ENCODE assay signal across 17 cellular contexts in genomic region chr1:248820041-248820585, GRCh38. TPM values are rescaled to one million over a fixed set of nuclear protein-coding genes. Genes with fewer than 3 reads are reported as not detected.
DNase-seq lines count a peak whose midpoint lies in the region; ATAC-seq, FAIRE-seq and TF ChIP-seq lines count a peak whose summit lies in the region.
"Had no signal": no experiment of that assay in that cellular context is flagged by ENCODE, and none has a peak within 500 bp of the region (broad histone marks: within the 10 kb centered on the region; RNA-seq: fewer than 3 reads in every experiment).

No MANE protein-coding gene starts in this region.

- H2AFZ ChIP-seq in GM23248: no peak overlapping the region
- no peak overlapping the region for H2AFZ ChIP-seq in astrocyte (ENCODE audit: low read depth, low read length)

- no peaks in the 10 kb centered on the region for H3K27me3 ChIP-seq in BLaER1 treated with 17β-estradiol and CSF1 and Interleukin-3, amounts not matched to agents 10 nM and 100 nM
- H3K27me3 ChIP-seq in GM23248 (replicated peaks; ENCODE audit: insufficient read depth): no peaks in the 10 kb centered on the region
- H3K27me3 ChIP-seq in astrocyte (ENCODE audit: insufficient read depth, low read length): no peaks in the 10 kb centered on the region
- no peaks in the 10 kb centered on the region for H3K27me3 ChIP-seq in neutrophil
- H3K27me3 ChIP-seq: gastrocnemius medialis, MG63 had no signal

- FAIRE-seq in astrocyte (lab: Jason Lieb, UNC): no peak
- FAIRE-seq: bronchial epithelial cell, endometrium had no signal

- DNase-seq in GM23248 (no peak), astrocyte (ENCODE audit: low read depth) (no peak), NCI-H146 (lab: John Stamatoyannopoulos, UW) (no peak), NOMO-1 treated with dmso at 0.1 percent for 144 hours (lab: John Stamatoyannopoulos, UW; ENCODE audit: unreplicated experiment) (no peak)
- DNase-seq: activated naive CD8-positive, alpha-beta T cell treated with anti-CD3 and anti-CD28 coated beads, Interleukin-2, amount 10 ng/mL, durations not matched to agents 7 days and 5 days; C1 segment of cervical spinal cord; gastrocnemius medialis; left ventricle myocardium superior; MG63; NCI-H526 treated with DMSO at 0.1 percent for 48 hours; substantia nigra had no signal

- H3K4me3 ChIP-seq in BLaER1 treated with 17β-estradiol and CSF1 and Interleukin-3, amounts not matched to agents 10 nM and 100 nM: no peak overlapping the region
- no peak overlapping the region for H3K4me3 ChIP-seq in GM23248
- H3K4me3 ChIP-seq in astrocyte (ENCODE audit: insufficient read depth, low read depth, low read length): no peak overlapping the region
- H3K4me3 ChIP-seq in neutrophil (ENCODE audit: low read depth in 1 of 2, low read length in 1 of 2): peak overlapping the region in 1 of 2 experiments; percentile 64
- H3K4me3 ChIP-seq: gastrocnemius medialis, MG63 had no signal

- no peaks in the 10 kb centered on the region for H3K9me3 Mint-ChIP-seq in astrocyte (ENCODE audit: unreplicated experiment)
- H3K9me3 Mint-ChIP-seq: activated naive CD8-positive, alpha-beta T cell treated with anti-CD3 and anti-CD28 coated beads, Interleukin-2, amount 10 ng/mL, durations not matched to agents 7 days and 5 days; natural killer cell treated with Interleukin-12 subunit alpha and Interleukin-12 subunit beta and Interleukin-15 and Interleukin-18, amount 100 ng/mL, for 72 hours had no signal

- H3K27me3 Mint-ChIP-seq in astrocyte (ENCODE audit: low read depth, unreplicated experiment): no peaks in the 10 kb centered on the region
- H3K27me3 Mint-ChIP-seq: activated naive CD8-positive, alpha-beta T cell treated with anti-CD3 and anti-CD28 coated beads, Interleukin-2, amount 10 ng/mL, durations not matched to agents 7 days and 5 days; natural killer cell treated with Interleukin-12 subunit alpha and Interleukin-12 subunit beta and Interleukin-15 and Interleukin-18, amount 100 ng/mL, for 72 hours had no signal

- peaks cover 74 to 100% (median 96%) of the 10 kb centered on the region in 10 experiments for H3K4me1 ChIP-seq in BLaER1 treated with 17β-estradiol and CSF1 and Interleukin-3, amounts not matched to agents 10 nM and 100 nM
- H3K4me1 ChIP-seq in GM23248 (ENCODE audit: insufficient read depth): peaks cover 60% of the 10 kb centered on the region
- peaks cover 47% of the 10 kb centered on the region for H3K4me1 ChIP-seq in astrocyte (ENCODE audit: insufficient read depth, low read length)
- H3K4me1 ChIP-seq in neutrophil (ENCODE audit: control insufficient read depth in 1 of 2, insufficient read depth in 1 of 2, low read depth in 1 of 2, low read length in 1 of 2): peaks cover 100% of the 10 kb centered on the region in 2 experiments

- peak; percentile 3 for TF ChIP-seq CTCF in astrocyte (IDR thresholded peaks at IDR 0.05; ENCODE audit: insufficient read depth, low read depth, low read length)
- TF ChIP-seq CTCF in neutrophil (IDR thresholded peaks at IDR 0.05): no peak

- H3F3A ChIP-seq in GM23248 (ENCODE audit: insufficient read depth): peaks cover 52% of the 10 kb centered on the region

- H3K36me3 ChIP-seq in BLaER1 treated with 17β-estradiol and CSF1 and Interleukin-3, amounts not matched to agents 10 nM and 100 nM: peaks cover 76 to 98% (median 88%) of the 10 kb centered on the region in 11 experiments
- H3K36me3 ChIP-seq in GM23248 (ENCODE audit: low read depth) (peaks cover 18% of the 10 kb centered on the region), astrocyte (ENCODE audit: insufficient read depth, low read length) (peaks cover 42% of the 10 kb centered on the region), neutrophil (peaks cover 39% of the 10 kb centered on the region)

- H3K79me2 ChIP-seq in GM23248 (ENCODE audit: insufficient read depth) (peaks cover 90% of the 10 kb centered on the region), astrocyte (ENCODE audit: insufficient read depth, low read length) (peaks cover 90% of the 10 kb centered on the region)

- H3K4me1 Mint-ChIP-seq in astrocyte (ENCODE audit: low read depth, unreplicated experiment): peaks cover 44% of the 10 kb centered on the region

- H3K36me3 Mint-ChIP-seq in astrocyte (ENCODE audit: low read depth, unreplicated experiment): peaks cover 29% of the 10 kb centered on the region

- H3K9me2 ChIP-seq in GM23248 (ENCODE audit: insufficient read depth): no peaks in the 10 kb centered on the region

- no peaks in the 10 kb centered on the region for H3K9me3 ChIP-seq in BLaER1 treated with 17β-estradiol and CSF1 and Interleukin-3, amounts not matched to agents 10 nM and 100 nM (replicated peaks in 1 of 11)
- no peaks in the 10 kb centered on the region for H3K9me3 ChIP-seq in GM23248 (ENCODE audit: low read depth)
- H3K9me3 ChIP-seq in astrocyte (ENCODE audit: insufficient read depth, low read depth, low read length): no peaks in the 10 kb centered on the region
- H3K9me3 ChIP-seq in neutrophil: no peaks in the 10 kb centered on the region
- H3K9me3 ChIP-seq: gastrocnemius medialis, MG63 had no signal

- H3K4me2 ChIP-seq in BLaER1 treated with 17β-estradiol and CSF1 and Interleukin-3, amounts not matched to agents 10 nM and 100 nM: peak overlapping the region; percentile 64 to 100 (median 99)
- H3K4me2 ChIP-seq in GM23248 (ENCODE audit: unreplicated experiment) (peak overlapping the region; percentile 65), astrocyte (ENCODE audit: low read length) (peak overlapping the region; percentile 90)

- in situ Hi-C loops in GM23248 (cut with MboI): no loop called here

- H3K4me3 Mint-ChIP-seq in astrocyte (ENCODE audit: unreplicated experiment): no peak overlapping the region
- H3K4me3 Mint-ChIP-seq: activated naive CD8-positive, alpha-beta T cell treated with anti-CD3 and anti-CD28 coated beads, Interleukin-2, amount 10 ng/mL, durations not matched to agents 7 days and 5 days; natural killer cell treated with Interleukin-12 subunit alpha and Interleukin-12 subunit beta and Interleukin-15 and Interleukin-18, amount 100 ng/mL, for 72 hours had no signal

- H3K27ac ChIP-seq in BLaER1 treated with 17β-estradiol and CSF1 and Interleukin-3, amounts not matched to agents 10 nM and 100 nM: peak overlapping the region in 7 of 11 experiments; percentile 8 to 99 (median 48); a peak in 10 of 22 replicates
- H3K27ac ChIP-seq in GM23248: peak overlapping the region; percentile 96
- peak overlapping the region; percentile 95 for H3K27ac ChIP-seq in astrocyte (ENCODE audit: low read depth, low read length)
- peak overlapping the region; percentile 99 for H3K27ac ChIP-seq in neutrophil
- H3K27ac ChIP-seq: gastrocnemius medialis had no signal

- WGBS in GM23248 (ENCODE audit: low coverage in 1 of 2, low lambda C conversion rate in 2 of 2, missing lambda C conversion rate in 2 of 2), 2 experiments: 81 to 82% methylated on average over 7 of the region's 7 CpGs

- H4K20me1 ChIP-seq in BLaER1 treated with 17β-estradiol and CSF1 and Interleukin-3, amounts not matched to agents 10 nM and 100 nM: peaks cover 0 to 86% (median 37%) of the 10 kb centered on the region in 11 experiments; a peak in 15 of 22 replicates
- no peaks in the 10 kb centered on the region for H4K20me1 ChIP-seq in GM23248 (ENCODE audit: insufficient read depth)
- H4K20me1 ChIP-seq in astrocyte (ENCODE audit: insufficient read depth, low read length): peaks cover 42% of the 10 kb centered on the region

- ATAC-seq in HG03196 (IDR thresholded peaks at IDR 0.05; ENCODE audit: unreplicated experiment): no peak
- ATAC-seq: gastrocnemius medialis; left ventricle myocardium superior; natural killer cell treated with Interleukin-12 subunit alpha and Interleukin-12 subunit beta and Interleukin-15 and Interleukin-18, amount 100 ng/mL, for 72 hours had no signal

- H3K9ac ChIP-seq in BLaER1 treated with 17β-estradiol and CSF1 and Interleukin-3, amounts not matched to agents 10 nM and 100 nM: peak overlapping the region in 5 of 11 experiments; percentile 1 to 30 (median 15); a peak in 3 of 22 replicates
- H3K9ac ChIP-seq in GM23248: peak overlapping the region; percentile 39; the same call in 1 of the 2 replicates
- peak overlapping the region; percentile 64 for H3K9ac ChIP-seq in astrocyte (ENCODE audit: low read length)

- peak overlapping the region; percentile 82 for H3K27ac Mint-ChIP-seq in astrocyte (ENCODE audit: unreplicated experiment)
- H3K27ac Mint-ChIP-seq: activated naive CD8-positive, alpha-beta T cell treated with anti-CD3 and anti-CD28 coated beads, Interleukin-2, amount 10 ng/mL, durations not matched to agents 7 days and 5 days; natural killer cell treated with Interleukin-12 subunit alpha and Interleukin-12 subunit beta and Interleukin-15 and Interleukin-18, amount 100 ng/mL, for 72 hours had no signal

RNA-seq across cellular contexts. Expression of gene SH3BP5L, which starts 5.6 kb away (rescaled TPM):
- 46.4 and 64.4 TPM in 2 replicates for total RNA-seq in GM23248 (2014; rRNA removed; shearing (Covaris generic))
- 5.3 and 5.9 TPM in 2 replicates for polyA plus RNA-seq in GM23248 (2016; fragmentation: Nextera tagmentation; extraction: Ambion mirVana)
- total RNA-seq in astrocyte: 34.9 and 37.7 TPM in 2 replicates

RNA-seq across cellular contexts. Expression of gene ZNF672, which starts 17.9 kb away (rescaled TPM):
- 13.5 and 13.8 TPM in 2 replicates for total RNA-seq in GM23248 (2014; rRNA removed; shearing (Covaris generic))
- 10.5 and 11.6 TPM in 2 replicates for polyA plus RNA-seq in GM23248 (2016; fragmentation: Nextera tagmentation; extraction: Ambion mirVana)
- total RNA-seq in astrocyte: 16.2 and 20.6 TPM in 2 replicates

RNA-seq across cellular contexts. Expression of gene ZNF692, which starts 38.8 kb away (rescaled TPM):
- 17.0 and 21.5 TPM in 2 replicates for total RNA-seq in GM23248 (2014; rRNA removed; shearing (Covaris generic))
- 16.2 and 16.7 TPM in 2 replicates for polyA plus RNA-seq in GM23248 (2016; fragmentation: Nextera tagmentation; extraction: Ambion mirVana)
- total RNA-seq in astrocyte: 39.0 and 41.4 TPM in 2 replicates

Comparison
In these comparisons a context has a peak if more than half of its experiments do, and no peak if none do; other contexts are left out.
1. H3K27ac ChIP-seq: peak in every context shown above with its lines; median percentile 99 in neutrophil; 96 in GM23248; 95 in astrocyte; 48 in BLaER1 treated with 17β-estradiol and CSF1 and Interleukin-3, amounts not matched to agents 10 nM and 100 nM.